In genomic region chr6:27591660-27592059, GRCh38 we compare ENCODE assay signal across 10 cellular contexts.
DNase-seq lines count a peak whose midpoint lies in the region; ATAC-seq, FAIRE-seq and TF ChIP-seq lines count a peak whose summit lies in the region.
"Had no signal": no experiment of that assay in that cellular context is flagged by ENCODE, and none has a peak within 500 bp of the region (broad histone marks: within the 10 kb centered on the region; RNA-seq: fewer than 3 reads in every experiment).

No MANE protein-coding gene starts in this region.

- intact Hi-C loops in ovary (cut with DNase I), result no loop called here

- 21 to 22% (median 22%) methylated on average over 8 of the region's 8 CpGs for WGBS in ovary, 3 donors

- no peak for TF ChIP-seq CTCF in bronchial epithelial cell (IDR thresholded peaks at IDR 0.05; ENCODE audit: insufficient read depth, low read length, severe bottlenecking)
- TF ChIP-seq CTCF in ovary (IDR thresholded peaks at IDR 0.05), result no peak

- H3K36me3 ChIP-seq in bronchial epithelial cell (ENCODE audit: control insufficient read depth, insufficient read depth, low read length), result no peaks in the 10 kb centered on the region
- no peaks in the 10 kb centered on the region for H3K36me3 ChIP-seq in ovary

- TF ChIP-seq EP300 in ovary (IDR thresholded peaks at IDR 0.05), result no peak

- no peaks in the 10 kb centered on the region for H3K4me1 ChIP-seq in ovary (ENCODE audit: insufficient read depth)

- H3K27ac ChIP-seq in ovary, result no peak overlapping the region

- TF ChIP-seq POLR2A in ovary (IDR thresholded peaks at IDR 0.05), result no peak

- no peaks in the 10 kb centered on the region for H3K27me3 ChIP-seq in bronchial epithelial cell (ENCODE audit: control insufficient read depth, insufficient read depth, low read length)
- H3K27me3 ChIP-seq in ovary, result no peaks in the 10 kb centered on the region

- peak overlapping the region; percentile 31 for H3K4me3 ChIP-seq in bronchial epithelial cell (ENCODE audit: low read depth, low read length)
- no peak overlapping the region for H3K4me3 ChIP-seq in ovary

- no peak for ATAC-seq in HG03439 (IDR thresholded peaks at IDR 0.05; ENCODE audit: unreplicated experiment)

- FAIRE-seq in bronchial epithelial cell (lab: Jason Lieb, UNC), result no peak

- H3K9me3 ChIP-seq in ovary, result no peaks in the 10 kb centered on the region

- DNase-seq in NCI-H2171 treated with DMSO at 0.1 percent for 48 hours (lab: John Stamatoyannopoulos, UW) (peak; percentile 28), NCI-H2171 (lab: John Stamatoyannopoulos, UW) (no peak), NAMALWA (ENCODE audit: low spot score) (peak; percentile 61), bronchial epithelial cell (ENCODE audit: low read depth) (peak; percentile 67), pons (ENCODE audit: low spot score) (peak; percentile 36), cerebellar nuclear complex (lab: John Stamatoyannopoulos, UW) (no peak), ovary (no peak)
- DNase-seq: activated naive CD4-positive, alpha-beta T cell; occipital lobe had no signal

Comparison
In these comparisons a context has a peak if more than half of its experiments do, and no peak if none do; other contexts are left out.
1. DNase-seq: peak in NCI-H2171 treated with DMSO at 0.1 percent for 48 hours (single experiment), NAMALWA (single experiment), bronchial epithelial cell (single experiment) and pons (single experiment); none in NCI-H2171 (single experiment), cerebellar nuclear complex (0 of 2) and ovary (0 of 5).